In genomic region chr2:170973492-170974303, GRCh38 we compare ENCODE assay signal across 8 cellular contexts. TPM values are rescaled to one million over a fixed set of nuclear protein-coding genes. Genes with fewer than 3 reads are reported as not detected.
DNase-seq lines count a peak whose midpoint lies in the region; ATAC-seq and TF ChIP-seq lines count a peak whose summit lies in the region.

No MANE protein-coding gene starts in this region.

- H2BK5ac ChIP-seq in H9 (ENCODE audit: insufficient read length, low read length), result no peak overlapping the region

- H3K36me3 ChIP-seq in SU-DHL-6 (ENCODE audit: low read length) (no peaks in the 10 kb centered on the region), heart left ventricle (no peaks in the 10 kb centered on the region)

- H3K23ac ChIP-seq in H9 (ENCODE audit: insufficient read length, low read depth, low read length), result no peak overlapping the region

- no peak overlapping the region for H2BK20ac ChIP-seq in H9 (ENCODE audit: low read depth, low read length, poor library complexity, severe bottlenecking)

- H4K8ac ChIP-seq in H9 (replicated peaks; ENCODE audit: insufficient read length, low read depth, low read length), result no peak overlapping the region

- H3T11ph ChIP-seq in H9 (ENCODE audit: low read length), result no peak overlapping the region

- intact Hi-C loops in heart left ventricle (cut with DNase I), result loop anchor here (1.0 to 10.0 kb wide), 10 partner anchors 111 to 459 kb away; partner anchors contain the start of genes TLK1 (in 5 of the 10), DCAF17 (in 4 of the 10) and METTL8 (in 4 of the 10)

- H4K5ac ChIP-seq in H9 (ENCODE audit: insufficient read length, low read depth, low read length), result no peak overlapping the region

- no peak overlapping the region for H2BK120ac ChIP-seq in H9 (ENCODE audit: low read depth, low read length, poor library complexity, severe bottlenecking)

- H3K23me2 ChIP-seq in H9 (ENCODE audit: insufficient read length, low read depth, low read length, poor library complexity, severe bottlenecking), result no peaks in the 10 kb centered on the region

- WGBS in H9 (ENCODE audit: extremely low coverage, insufficient read length, low lambda C conversion rate), result no CpG with 5 or more reads among the region's 67 CpGs
- 6 to 15% (median 10%) methylated on average over 31 to 67 of the region's 67 CpGs for WGBS in heart left ventricle, 4 donors

- H3K27me3 Mint-ChIP-seq in H9 (ENCODE audit: low read depth) (peaks cover 3% of the 10 kb centered on the region), type B pancreatic cell (peaks cover 4% of the 10 kb centered on the region)
- H3K27me3 Mint-ChIP-seq in activated naive CD8-positive, alpha-beta T cell treated with anti-CD3 and anti-CD28 coated beads, Interleukin-2, amount 50 U/mL, for 24 hours, result peaks cover 4% of the 10 kb centered on the region

- H3K9me3 ChIP-seq in H9 (ENCODE audit: control insufficient read depth, low read depth, low read length) (no peaks in the 10 kb centered on the region), SU-DHL-6 (ENCODE audit: insufficient read depth, low read length) (no peaks in the 10 kb centered on the region), heart left ventricle (no peaks in the 10 kb centered on the region)

- no peaks in the 10 kb centered on the region for H3K9me3 Mint-ChIP-seq in H9
- no peaks in the 10 kb centered on the region for H3K9me3 Mint-ChIP-seq in activated naive CD8-positive, alpha-beta T cell treated with anti-CD3 and anti-CD28 coated beads, Interleukin-2, amount 50 U/mL, for 24 hours
- H3K9me3 Mint-ChIP-seq in type B pancreatic cell, result no peaks in the 10 kb centered on the region

- H3K56ac ChIP-seq in H9 (ENCODE audit: insufficient read length, low read depth, low read length), result no peak overlapping the region

- TF ChIP-seq POLR2A in heart left ventricle (IDR thresholded peaks at IDR 0.05), result peak in 1 of 2 donors; percentile 24

- H3K27ac ChIP-seq in H9 (ENCODE audit: insufficient read length, low read depth, low read length) (no peak overlapping the region), SU-DHL-6 (ENCODE audit: low read depth, low read length) (no peak overlapping the region), heart left ventricle (peak overlapping the region; percentile 56 to 89 (median 79))

- H3K4me3 ChIP-seq in GM08714 (ENCODE audit: low read length) (peak overlapping the region; percentile 71; the same call in 1 of the 2 replicates), SU-DHL-6 (ENCODE audit: insufficient read depth, low read length, poor library complexity, severe bottlenecking) (peak overlapping the region; percentile 55), heart left ventricle (peak overlapping the region; percentile 48 to 96 (median 73))

- no peaks in the 10 kb centered on the region for H3K79me1 ChIP-seq in H9 (ENCODE audit: insufficient read depth, low read depth, low read length, poor library complexity, severe bottlenecking)

- H3K4ac ChIP-seq in H9 (ENCODE audit: low read depth, low read length), result no peak overlapping the region

- DNase-seq in H9, result peak; percentile 77
- DNase-seq in M059J (ENCODE audit: low read depth), result peak; percentile 69
- DNase-seq in activated naive CD8-positive, alpha-beta T cell treated with anti-CD3 and anti-CD28 coated beads, Interleukin-2, amount 50 U/mL, for 24 hours, result peak; percentile 92
- peak; percentile 82 to 91 (median 86) for DNase-seq in heart left ventricle
- DNase-seq in pons (ENCODE audit: low spot score), result peak; percentile 73
- DNase-seq in type B pancreatic cell (ENCODE audit: extremely low spot score, unreplicated experiment), result peak; percentile 93

- H4K20me1 ChIP-seq in H9 (ENCODE audit: control insufficient read depth, insufficient read depth, insufficient read length) (no peaks in the 10 kb centered on the region), SU-DHL-6 (ENCODE audit: low read depth, low read length) (no peaks in the 10 kb centered on the region)

- H3K9ac ChIP-seq in H9 (ENCODE audit: extremely low read depth, insufficient read length, low read length), result peak overlapping the region; percentile 48
- peak overlapping the region; percentile 67 for H3K9ac ChIP-seq in SU-DHL-6 (ENCODE audit: low read length)

- H3K14ac ChIP-seq in H9 (ENCODE audit: insufficient read depth, low read length), result peak overlapping the region; percentile 59

- H3K18ac ChIP-seq in H9 (ENCODE audit: insufficient read length, low read depth, low read length), result peak overlapping the region; percentile 68

- no peak overlapping the region for H2BK15ac ChIP-seq in H9 (ENCODE audit: low read depth, low read length)

- H3F3A ChIP-seq in SU-DHL-6 (ENCODE audit: insufficient read depth), result peaks cover 10% of the 10 kb centered on the region

- H3K79me2 ChIP-seq in H9 (ENCODE audit: insufficient read depth, low read length) (no peaks in the 10 kb centered on the region), SU-DHL-6 (ENCODE audit: insufficient read depth, low read length) (no peaks in the 10 kb centered on the region)

- no peak overlapping the region for H2AFZ ChIP-seq in H9 (ENCODE audit: low read length)
- peak overlapping the region; percentile 95 for H2AFZ ChIP-seq in SU-DHL-6 (ENCODE audit: low read depth, low read length, severe bottlenecking)

- peak overlapping the region; percentile 55 to 63; a peak in 3 of 5 replicates for H3K4me3 Mint-ChIP-seq in H9
- H3K4me3 Mint-ChIP-seq in activated naive CD8-positive, alpha-beta T cell treated with anti-CD3 and anti-CD28 coated beads, Interleukin-2, amount 50 U/mL, for 24 hours, result peak overlapping the region; percentile 73
- H3K4me3 Mint-ChIP-seq in type B pancreatic cell, result peak overlapping the region; percentile 84

- H3K4me1 Mint-ChIP-seq in H9 (peaks cover 41 to 42% of the 10 kb centered on the region in 2 experiments), type B pancreatic cell (ENCODE audit: unreplicated experiment) (peaks cover 8% of the 10 kb centered on the region)
- H3K4me1 Mint-ChIP-seq in activated naive CD8-positive, alpha-beta T cell treated with anti-CD3 and anti-CD28 coated beads, Interleukin-2, amount 50 U/mL, for 24 hours, result peaks cover 11% of the 10 kb centered on the region

- no peak overlapping the region for H4K91ac ChIP-seq in H9 (ENCODE audit: insufficient read length, low read depth, low read length)

- H3K4me1 ChIP-seq in H9 (ENCODE audit: insufficient read depth, low read length) (no peaks in the 10 kb centered on the region; the same call in 1 of the 2 replicates), heart left ventricle (peaks cover 0 to 16% (median 6%) of the 10 kb centered on the region in 12 donors)

- no peak overlapping the region for H2BK12ac ChIP-seq in H9 (ENCODE audit: insufficient read length, low read depth, low read length)

- H3K9me2 ChIP-seq in SU-DHL-6 (replicated peaks; ENCODE audit: insufficient read depth, low read length), result no peaks in the 10 kb centered on the region

- H3K4me2 ChIP-seq in H9 (ENCODE audit: insufficient read depth, insufficient read length, low read length) (peak overlapping the region; percentile 32), SU-DHL-6 (ENCODE audit: low read depth, low read length, poor library complexity, severe bottlenecking) (peak overlapping the region; percentile 68)

- ATAC-seq in activated naive CD8-positive, alpha-beta T cell treated with anti-CD3 and anti-CD28 coated beads, Interleukin-2, amount 50 U/mL, for 24 hours, result peak; percentile 95
- ATAC-seq in heart left ventricle, result peak; percentile 79 to 96 (median 94)

- H2AK5ac ChIP-seq in H9 (ENCODE audit: insufficient read length, low read length), result no peak overlapping the region

- peak overlapping the region in 1 of 3 experiments; percentile 83; a peak in 2 of 7 replicates for H3K27ac Mint-ChIP-seq in H9
- H3K27ac Mint-ChIP-seq in activated naive CD8-positive, alpha-beta T cell treated with anti-CD3 and anti-CD28 coated beads, Interleukin-2, amount 50 U/mL, for 24 hours, result peak overlapping the region; percentile 67
- peak overlapping the region; percentile 80 for H3K27ac Mint-ChIP-seq in type B pancreatic cell

- H3K36me3 Mint-ChIP-seq in H9 (ENCODE audit: insufficient read depth in 1 of 3, low read depth in 3 of 3) (peaks cover 0 to 1% (median 1%) of the 10 kb centered on the region in 3 experiments; a peak in 3 of 7 replicates), type B pancreatic cell (no peaks in the 10 kb centered on the region)
- H3K36me3 Mint-ChIP-seq in activated naive CD8-positive, alpha-beta T cell treated with anti-CD3 and anti-CD28 coated beads, Interleukin-2, amount 50 U/mL, for 24 hours (ENCODE audit: low read depth), result no peaks in the 10 kb centered on the region

- no peaks in the 10 kb centered on the region for H3K27me3 ChIP-seq in H9 (ENCODE audit: insufficient read depth, low read length)
- no peaks in the 10 kb centered on the region for H3K27me3 ChIP-seq in SU-DHL-6 (ENCODE audit: low read length)
- H3K27me3 ChIP-seq in heart left ventricle, result no peaks in the 10 kb centered on the region

- peak; percentile 94 for TF ChIP-seq CTCF in H9 (conservative IDR thresholded peaks at IDR 0.05)
- TF ChIP-seq CTCF in SU-DHL-6 (IDR thresholded peaks at IDR 0.05; ENCODE audit: insufficient read depth, low read length, poor library complexity, severe bottlenecking), result peak; percentile 77
- peak; percentile 67 to 99 (median 96) for TF ChIP-seq CTCF in heart left ventricle (IDR thresholded peaks at IDR 0.05)
- peak; percentile 99 for TF ChIP-seq CTCF in type B pancreatic cell (conservative IDR thresholded peaks at IDR 0.05)

RNA-seq across cellular contexts. Expression of gene GORASP2, which starts 44.6 kb away (rescaled TPM):
- total RNA-seq in H9 (2021) (96.9 and 97.7 TPM in 2 replicates), heart left ventricle (10 to 100 TPM; 47.5 to 76.1 (median 62.6) TPM), type B pancreatic cell (ENCODE audit: low replicate concordance) (77.7 and 110 TPM in 2 replicates)
- 57.4 and 58.6 TPM in 2 replicates for total RNA-seq in M059J (2014; rRNA removed; shearing (Covaris generic))
- 10 to 100 TPM; 24.5 to 84.9 TPM for polyA plus RNA-seq in heart left ventricle

Comparison
In these comparisons a context has a peak if more than half of its experiments do, and no peak if none do; other contexts are left out.
1. H3K27ac ChIP-seq: peak in heart left ventricle (12 of 12); none in H9 (single experiment) and SU-DHL-6 (single experiment).
2. Peak in every context shown above with its lines, with median percentiles within 50 percentile points of each other: H3K4me3 ChIP-seq, DNase-seq, H3K4me3 Mint-ChIP-seq and CTCF ChIP-seq.